Comparison of ENCODE assay signal across 8 cellular contexts in genomic region chr12:47964102-47964723, GRCh38. TPM values are rescaled to one million over a fixed set of nuclear protein-coding genes. Genes with fewer than 3 reads are reported as not detected.
DNase-seq lines count a peak whose midpoint lies in the region; ATAC-seq, FAIRE-seq and TF ChIP-seq lines count a peak whose summit lies in the region.

No MANE protein-coding gene starts in this region.

- H3K27me3 ChIP-seq in SJCRH30 (no peaks in the 10 kb centered on the region; the same call in 1 of the 2 replicates), H1 (replicated peaks in 1 of 4; ENCODE audit: control insufficient read depth in 3 of 4, extremely low read depth in 1 of 4, insufficient read depth in 3 of 4, low read length in 3 of 4) (peaks cover 1 to 25% (median 16%) of the 10 kb centered on the region in 4 experiments)

- no peak overlapping the region for H3K23ac ChIP-seq in H1 (ENCODE audit: insufficient read length)

- H3K9me3 ChIP-seq in SJCRH30 (replicated peaks) = no peaks in the 10 kb centered on the region
- peaks cover 6 to 11% of the 10 kb centered on the region in 2 experiments; a peak in 3 of 4 replicates for H3K9me3 ChIP-seq in H1 (ENCODE audit: insufficient read depth in 2 of 2, low read depth in 1 of 2, low read length in 1 of 2)

- H3K18ac ChIP-seq in H1 (ENCODE audit: extremely low read depth, low read length) = no peak overlapping the region

- DNase-seq in GM12892 (ENCODE audit: insufficient read length) (no peak), SJCRH30 (no peak), H1 (ENCODE audit: low read depth in 1 of 2, low spot score in 2 of 2) (no peak), HuH-7 (ENCODE audit: low spot score) (no peak)
- no peak for DNase-seq in natural killer cell treated with Interleukin-12 subunit alpha and Interleukin-12 subunit beta and Interleukin-15 and Interleukin-18, amount 100 ng/mL, for 72 hours (ENCODE audit: low spot score)

- H2AK5ac ChIP-seq in H1 (ENCODE audit: low read depth, low read length) = no peak overlapping the region

- no peak overlapping the region for H3K56ac ChIP-seq in H1 (replicated peaks; ENCODE audit: insufficient read length, low read depth, low read length)

- H3K4me1 Mint-ChIP-seq in natural killer cell treated with Interleukin-12 subunit alpha and Interleukin-12 subunit beta and Interleukin-15 and Interleukin-18, amount 100 ng/mL, for 72 hours (ENCODE audit: low read depth in 2 of 2) = peaks cover 19 to 35% of the 10 kb centered on the region in 2 donors

- ATAC-seq in natural killer cell treated with Interleukin-12 subunit alpha and Interleukin-12 subunit beta and Interleukin-15 and Interleukin-18, amount 100 ng/mL, for 72 hours = no peak
- ATAC-seq in GM19455 (IDR thresholded peaks at IDR 0.05; ENCODE audit: unreplicated experiment) = no peak
- ATAC-seq in GM18498 (IDR thresholded peaks at IDR 0.05; ENCODE audit: unreplicated experiment) = no peak

- H3K9me3 Mint-ChIP-seq in natural killer cell treated with Interleukin-12 subunit alpha and Interleukin-12 subunit beta and Interleukin-15 and Interleukin-18, amount 100 ng/mL, for 72 hours = no peaks in the 10 kb centered on the region

- H3K27ac ChIP-seq in 22Rv1 (peak overlapping the region; percentile 65), SJCRH30 (no peak overlapping the region), H1 (ENCODE audit: low read depth, low read length) (no peak overlapping the region)

- no peak overlapping the region for H4K5ac ChIP-seq in H1 (ENCODE audit: insufficient read length, low read depth, low read length)

- H3K4me1 ChIP-seq in SJCRH30 = no peaks in the 10 kb centered on the region
- H3K4me1 ChIP-seq in H1 (replicated peaks in 1 of 4; ENCODE audit: control insufficient read depth in 3 of 4, insufficient read depth in 4 of 4, low read length in 3 of 4) = peaks cover 0 to 9% (median under 1%) of the 10 kb centered on the region in 4 experiments; a peak in 5 of 7 replicates

- no peaks in the 10 kb centered on the region for H3K79me2 ChIP-seq in H1 (ENCODE audit: control insufficient read depth in 1 of 2, insufficient read depth in 2 of 2, low read length in 2 of 2)

- peak; percentile 92 for FAIRE-seq in GM12892 (lab: Jason Lieb, UNC)
- no peak for FAIRE-seq in H1 (lab: Jason Lieb, UNC)

- 22% methylated on average over 18 of the region's 18 CpGs; no CpG with 5 or more reads in 1 of the 2 experiments for WGBS in H1 (ENCODE audit: extremely low coverage in 1 of 2, insufficient coverage in 1 of 2, insufficient read length in 1 of 2, insufficient replicate concordance in 2 of 2, low coverage in 1 of 2, low lambda C conversion rate in 2 of 2, missing lambda C conversion rate in 1 of 2), 2 experiments

- H3K23me2 ChIP-seq in H1 (ENCODE audit: low read depth, low read length) = peaks cover 6% of the 10 kb centered on the region; the same call in 1 of the 2 replicates

- H3K36me3 Mint-ChIP-seq in natural killer cell treated with Interleukin-12 subunit alpha and Interleukin-12 subunit beta and Interleukin-15 and Interleukin-18, amount 100 ng/mL, for 72 hours = peaks cover 10% of the 10 kb centered on the region

- H3K36me3 ChIP-seq in SJCRH30 = peaks cover 7% of the 10 kb centered on the region
- H3K36me3 ChIP-seq in H1 (ENCODE audit: control insufficient read depth in 2 of 4, insufficient read depth in 4 of 4, low read length in 3 of 4) = no peaks in the 10 kb centered on the region

- peaks cover 11 to 13% of the 10 kb centered on the region in 2 donors for H3K27me3 Mint-ChIP-seq in natural killer cell treated with Interleukin-12 subunit alpha and Interleukin-12 subunit beta and Interleukin-15 and Interleukin-18, amount 100 ng/mL, for 72 hours

- H2AFZ ChIP-seq in H1 (ENCODE audit: low read length) = 0 out of 2 replicates have a peak overlapping the region, but pooled peaks have one; percentile 0

- H3K79me1 ChIP-seq in H1 (ENCODE audit: low read depth, low read length) = no peaks in the 10 kb centered on the region

- H2BK120ac ChIP-seq in H1 (replicated peaks; ENCODE audit: low read depth, low read length) = no peak overlapping the region

- no peak for TF ChIP-seq RAD21 in H1 (IDR thresholded peaks at IDR 0.05 in 1 of 2, conservative IDR thresholded peaks at IDR 0.05 in 1 of 2; ENCODE audit: low read depth in 2 of 2, low read length in 2 of 2)

- no peak overlapping the region for H4K8ac ChIP-seq in H1 (ENCODE audit: extremely low read depth, insufficient read depth, low read length)

- no peak overlapping the region for H2BK12ac ChIP-seq in H1 (ENCODE audit: low read depth, low read length)

- H2BK5ac ChIP-seq in H1 (ENCODE audit: low read depth, low read length) = no peak overlapping the region

- H2BK15ac ChIP-seq in H1 (ENCODE audit: low read length) = no peak overlapping the region

- POLR2A ChIA-PET in H1 (lab: Charles Lee; ENCODE audit: partially characterized antibody) = interaction anchor here (1.2 kb wide), 1 partner anchor 39 kb away, joined by 7 read pairs; no protein-coding TSS in a partner anchor

- no peak overlapping the region for H3K9ac ChIP-seq in H1 (replicated peaks in 1 of 4; ENCODE audit: extremely low read depth in 1 of 4, low read depth in 3 of 4, low read length in 3 of 4)

- H3K4me3 ChIP-seq in SJCRH30 (peak overlapping the region; percentile 72), H1 (ENCODE audit: extremely low read depth in 1 of 4, insufficient read depth in 2 of 4, low read depth in 3 of 4, low read length in 4 of 4) (peak overlapping the region; percentile 38 to 66 (median 58); a peak in 6 of 8 replicates)

- H3K4me3 Mint-ChIP-seq in natural killer cell treated with Interleukin-12 subunit alpha and Interleukin-12 subunit beta and Interleukin-15 and Interleukin-18, amount 100 ng/mL, for 72 hours = peak overlapping the region; percentile 100

- H3K14ac ChIP-seq in H1 (ENCODE audit: insufficient read length) = no peak overlapping the region

- no peak overlapping the region for H3K4ac ChIP-seq in H1 (replicated peaks; ENCODE audit: insufficient read length, low read depth, low read length)

- TF ChIP-seq EP300 in H1 (IDR thresholded peaks at IDR 0.05; ENCODE audit: borderline replicate concordance in 1 of 2, low read depth in 2 of 2, low read length in 2 of 2) = no peak

- CTCF ChIA-PET in H1 (lab: Charles Lee; ENCODE audit: partially characterized antibody) = interaction anchor here (0.7 to 7.2 kb wide), 24 partner anchors 8 to 193 kb away, joined by 3 to 82 read pairs (median 4); partner anchors contain the start of genes ASB8, SENP1 and VDR

- H3K27ac Mint-ChIP-seq in natural killer cell treated with Interleukin-12 subunit alpha and Interleukin-12 subunit beta and Interleukin-15 and Interleukin-18, amount 100 ng/mL, for 72 hours = peak overlapping the region; percentile 89 to 96

- no peak overlapping the region for H4K91ac ChIP-seq in H1 (replicated peaks; ENCODE audit: insufficient read length, low read length)

- no peak for TF ChIP-seq POLR2A in GM12892 (IDR thresholded peaks at IDR 0.05; ENCODE audit: low read depth, low read length)
- TF ChIP-seq POLR2A in H1 (IDR thresholded peaks at IDR 0.05; ENCODE audit: control extremely low read depth in 1 of 2, low read depth in 2 of 2, low read length in 2 of 2) = no peak

- no peak for TF ChIP-seq CTCF in 22Rv1 (IDR thresholded peaks at IDR 0.05)
- peak in 1 of 3 experiments; percentile 12; a peak in 1 of 4 replicates for TF ChIP-seq CTCF in H1 (IDR thresholded peaks at IDR 0.05; ENCODE audit: control extremely low read depth in 1 of 3, insufficient read depth in 1 of 3, low read depth in 1 of 3, low read length in 3 of 3)

- H2BK20ac ChIP-seq in H1 (ENCODE audit: low read length) = no peak overlapping the region

- H4K20me1 ChIP-seq in H1 (replicated peaks in 1 of 2; ENCODE audit: control insufficient read depth in 1 of 2, insufficient read depth in 2 of 2, low read length in 2 of 2) = no peaks in the 10 kb centered on the region

- peak overlapping the region; percentile 83 to 92 for H3K4me2 ChIP-seq in H1 (ENCODE audit: insufficient read depth in 1 of 2, low read depth in 2 of 2, low read length in 2 of 2)

RNA-seq across cellular contexts. Expression of gene TMEM106C, which starts 0.8 kb away (rescaled TPM):
- 118 TPM for polyA plus RNA-seq in GM12892 (2012; ENCODE audit: missing spikeins)
- 126 and 145 TPM in 2 replicates for total RNA-seq in SJCRH30 (2014; rRNA removed; shearing (Covaris generic))
- total RNA-seq in H1 (2021; fragmentation: NEBNext Ultra II Directional; extraction: Animal tissue kit (Norgen Biotek cat#: 25700)) = 36.6 and 37.0 TPM in 2 replicates
- polyA plus RNA-seq in H1 (2011; rRNA removed) = 35.7 and 45.3 TPM in 2 replicates
- polyA plus RNA-seq in H1 (2011; cell fraction: cytosol; rRNA removed) = 50.0 TPM
- 47.3 TPM for polyA plus RNA-seq in H1 (2011; cell fraction: nucleus; rRNA removed)
- 30.0 to 40.7 TPM (median 38.1 TPM) in 4 replicates for polyA plus RNA-seq in H1 (2012, experiment 1 of 2)
- 22.3 TPM for polyA plus RNA-seq in H1 (2012, experiment 2 of 2)
- polyA plus RNA-seq in H1 (2013, experiment 1 of 2) = 29.9 TPM
- polyA plus RNA-seq in H1 (2013, experiment 2 of 2) = 32.5 TPM
- 64.9 and 98.9 TPM in 2 replicates for polyA minus RNA-seq in H1 (2011; rRNA and poly(A)+ RNA removed)
- polyA minus RNA-seq in H1 (2011; cell fraction: cytosol; rRNA and poly(A)+ RNA removed) = 23.5 TPM
- polyA minus RNA-seq in H1 (2011; cell fraction: nucleus; rRNA and poly(A)+ RNA removed) = 34.8 TPM
- total RNA-seq in natural killer cell treated with Interleukin-12 subunit alpha and Interleukin-12 subunit beta and Interleukin-15 and Interleukin-18, amount 100 ng/mL, for 72 hours = 10 to 100 TPM; 75.6 to 84.2 TPM

RNA-seq across cellular contexts. Expression of gene COL2A1, which starts 40.1 kb away (rescaled TPM):
- polyA plus RNA-seq in GM12892 (2012; ENCODE audit: missing spikeins) = 0.13 TPM
- total RNA-seq in SJCRH30 (2014; rRNA removed; shearing (Covaris generic)) = 200 and 211 TPM in 2 replicates
- total RNA-seq in H1 (2021; fragmentation: NEBNext Ultra II Directional; extraction: Animal tissue kit (Norgen Biotek cat#: 25700)) = 11.7 and 14.6 TPM in 2 replicates
- 4.2 and 8.8 TPM in 2 replicates for polyA plus RNA-seq in H1 (2011; rRNA removed)
- polyA plus RNA-seq in H1 (2011; cell fraction: cytosol; rRNA removed) = 6.4 TPM
- polyA plus RNA-seq in H1 (2011; cell fraction: nucleus; rRNA removed) = 34.3 TPM
- 7.3 to 9.9 TPM (median 8.3 TPM) in 4 replicates for polyA plus RNA-seq in H1 (2012, experiment 1 of 2)
- polyA plus RNA-seq in H1 (2012, experiment 2 of 2) = 8.6 TPM
- polyA plus RNA-seq in H1 (2013, experiment 1 of 2) = 10.3 TPM
- polyA plus RNA-seq in H1 (2013, experiment 2 of 2) = 8.7 TPM
- polyA minus RNA-seq in H1 (2011; rRNA and poly(A)+ RNA removed) = 2.9 and 5.7 TPM in 2 replicates
- 7.3 TPM for polyA minus RNA-seq in H1 (2011; cell fraction: cytosol; rRNA and poly(A)+ RNA removed)
- 7.9 TPM for polyA minus RNA-seq in H1 (2011; cell fraction: nucleus; rRNA and poly(A)+ RNA removed)
- total RNA-seq in natural killer cell treated with Interleukin-12 subunit alpha and Interleukin-12 subunit beta and Interleukin-15 and Interleukin-18, amount 100 ng/mL, for 72 hours = not detected

RNA-seq across cellular contexts. Expression of gene VDR, which starts 59.4 kb away (rescaled TPM):
- 12.0 TPM for polyA plus RNA-seq in GM12892 (2012; ENCODE audit: missing spikeins)
- 0.10 TPM in 1 of 2 replicates, not detected in the other for total RNA-seq in SJCRH30 (2014; rRNA removed; shearing (Covaris generic))
- total RNA-seq in H1 (2021; fragmentation: NEBNext Ultra II Directional; extraction: Animal tissue kit (Norgen Biotek cat#: 25700)) = 0.34 and 0.65 TPM in 2 replicates
- polyA plus RNA-seq in H1 (2011; rRNA removed) = 0.44 and 0.58 TPM in 2 replicates
- 0.23 TPM for polyA plus RNA-seq in H1 (2011; cell fraction: cytosol; rRNA removed)
- 0.33 TPM for polyA plus RNA-seq in H1 (2011; cell fraction: nucleus; rRNA removed)
- 0.14 to 0.27 TPM (median 0.23 TPM) in 4 replicates for polyA plus RNA-seq in H1 (2012, experiment 1 of 2)
- 0.08 TPM for polyA plus RNA-seq in H1 (2012, experiment 2 of 2)
- polyA plus RNA-seq in H1 (2013, experiment 1 of 2) = 0.28 TPM
- 0.24 TPM for polyA plus RNA-seq in H1 (2013, experiment 2 of 2)
- polyA minus RNA-seq in H1 (2011; rRNA and poly(A)+ RNA removed) = 0.66 and 0.83 TPM in 2 replicates
- polyA minus RNA-seq in H1 (2011; cell fraction: cytosol; rRNA and poly(A)+ RNA removed) = 0.44 TPM
- polyA minus RNA-seq in H1 (2011; cell fraction: nucleus; rRNA and poly(A)+ RNA removed) = 0.60 TPM
- 10 to 100 TPM; 12.0 to 23.0 TPM for total RNA-seq in natural killer cell treated with Interleukin-12 subunit alpha and Interleukin-12 subunit beta and Interleukin-15 and Interleukin-18, amount 100 ng/mL, for 72 hours

Comparison
In these comparisons a context has a peak if more than half of its experiments do, and no peak if none do; other contexts are left out.
1. RNA of gene COL2A1, which starts 40.1 kb away (total RNA-seq): 200 to 211 TPM in SJCRH30 and 11.7 to 14.6 TPM in H1; not detected in natural killer cell treated with Interleukin-12 subunit alpha and Interleukin-12 subunit beta and Interleukin-15 and Interleukin-18, amount 100 ng/mL, for 72 hours; every median in the first group is over 10 times any median in the second.